ENCODE assay signal across 21 cellular contexts in genomic region chr3:80350771-80351170, GRCh38.
A peak's percentile ranks its signal among the peaks of the same experiment; 100 is the strongest.
DNase-seq lines count a peak whose midpoint lies in the region; ATAC-seq and TF ChIP-seq lines count a peak whose summit lies in the region.
"Had no signal": no experiment of that assay in that cellular context is flagged by ENCODE, and none has a peak within 500 bp of the region (broad histone marks: within the 10 kb centered on the region; RNA-seq: fewer than 3 reads in every experiment).

No MANE protein-coding gene starts in this region.

- no peaks in the 10 kb centered on the region for H3K36me3 Mint-ChIP-seq in H9 (ENCODE audit: insufficient read depth in 1 of 3, low read depth in 3 of 3)
- H3K36me3 Mint-ChIP-seq: CD8-positive, alpha-beta T cell had no signal

- H3K4me3 Mint-ChIP-seq in H9: no peak overlapping the region
- H3K4me3 Mint-ChIP-seq: CD8-positive, alpha-beta T cell; GM23338; HFFc6 had no signal

- no peaks in the 10 kb centered on the region for H3K27me3 ChIP-seq in H9 (ENCODE audit: insufficient read depth, low read length)
- no peaks in the 10 kb centered on the region for H3K27me3 ChIP-seq in left lung
- H3K27me3 ChIP-seq: BLaER1 had no signal

- H3K79me1 ChIP-seq in H9 (ENCODE audit: insufficient read depth, low read depth, low read length, poor library complexity, severe bottlenecking): no peaks in the 10 kb centered on the region

- no peak overlapping the region for H2BK120ac ChIP-seq in H9 (ENCODE audit: low read depth, low read length, poor library complexity, severe bottlenecking)

- no peaks in the 10 kb centered on the region for H3K36me3 ChIP-seq in left lung
- H3K36me3 ChIP-seq: BLaER1 had no signal

- no peaks in the 10 kb centered on the region for H3K4me1 ChIP-seq in H9 (ENCODE audit: insufficient read depth, low read length)
- H3K4me1 ChIP-seq in left lung: no peaks in the 10 kb centered on the region
- H3K4me1 ChIP-seq: BLaER1 had no signal

- no peak overlapping the region for H2BK5ac ChIP-seq in H9 (ENCODE audit: insufficient read length, low read length)

- no peak overlapping the region for H2AK5ac ChIP-seq in H9 (ENCODE audit: insufficient read length, low read length)

- H3K4ac ChIP-seq in H9 (ENCODE audit: low read depth, low read length): no peak overlapping the region

- no peak overlapping the region for H3K56ac ChIP-seq in H9 (ENCODE audit: insufficient read length, low read depth, low read length)

- no peaks in the 10 kb centered on the region for H3K27me3 Mint-ChIP-seq in H9 (ENCODE audit: low read depth)

- H3K27ac ChIP-seq in H9 (ENCODE audit: insufficient read length, low read depth, low read length) (no peak overlapping the region), left lung (no peak overlapping the region)
- H3K27ac ChIP-seq: BLaER1, HL-60 had no signal

- H3K9me3 Mint-ChIP-seq in H9: no peaks in the 10 kb centered on the region
- H3K9me3 Mint-ChIP-seq: GM23338 had no signal

- H3K4me2 ChIP-seq in H9 (ENCODE audit: insufficient read depth, insufficient read length, low read length): no peak overlapping the region
- H3K4me2 ChIP-seq: BLaER1, GM23338 had no signal

- H2BK20ac ChIP-seq in H9 (ENCODE audit: low read depth, low read length, poor library complexity, severe bottlenecking): no peak overlapping the region

- H2BK15ac ChIP-seq in H9 (ENCODE audit: low read depth, low read length): no peak overlapping the region

- DNase-seq in H9: no peak
- DNase-seq in OCI-M1 (lab: John Stamatoyannopoulos, UW): peak; percentile 53
- peak; percentile 93 for DNase-seq in choroid plexus epithelial cell (ENCODE audit: low read depth)
- DNase-seq in skeletal muscle cell (ENCODE audit: low read depth): peak; percentile 5
- DNase-seq in left lung: no peak
- no peak for DNase-seq in NCI-H524 (lab: John Stamatoyannopoulos, UW)
- DNase-seq: 8988T; CD8-positive, alpha-beta T cell; COR-L47; DMS 273 treated with DMSO at 0.1 percent for 48 hours; DMS53; DND-41; EL; HFFc6; IMR-90 had no signal

- no peak overlapping the region for H3K9ac ChIP-seq in H9 (ENCODE audit: extremely low read depth, insufficient read length, low read length)
- H3K9ac ChIP-seq: BLaER1 had no signal

- TF ChIP-seq CTCF in H9 (conservative IDR thresholded peaks at IDR 0.05) (no peak), choroid plexus epithelial cell (conservative IDR thresholded peaks at IDR 0.05; ENCODE audit: low read depth, low read length) (no peak), left lung (IDR thresholded peaks at IDR 0.05) (no peak)

- H3K23ac ChIP-seq in H9 (ENCODE audit: insufficient read length, low read depth, low read length): no peak overlapping the region

- no peak overlapping the region for H3K4me3 ChIP-seq in choroid plexus epithelial cell (ENCODE audit: low read depth, low read length)
- H3K4me3 ChIP-seq in skeletal muscle cell (ENCODE audit: low read depth, low read length): no peak overlapping the region
- H3K4me3 ChIP-seq in left lung: no peak overlapping the region
- H3K4me3 ChIP-seq: BLaER1, GM12878, GM23338 had no signal

- no CpG with 5 or more reads among the region's 4 CpGs for WGBS in H9 (ENCODE audit: extremely low coverage, insufficient read length, low lambda C conversion rate)

- no peak overlapping the region for H4K91ac ChIP-seq in H9 (ENCODE audit: insufficient read length, low read depth, low read length)

- H2BK12ac ChIP-seq in H9 (ENCODE audit: insufficient read length, low read depth, low read length): peak overlapping the region; percentile 62

- no peak overlapping the region for H3K14ac ChIP-seq in H9 (ENCODE audit: insufficient read depth, low read length)

- no peak overlapping the region for H3K18ac ChIP-seq in H9 (ENCODE audit: insufficient read length, low read depth, low read length)

- H3K27ac Mint-ChIP-seq in H9: no peak overlapping the region
- H3K27ac Mint-ChIP-seq: CD8-positive, alpha-beta T cell; GM23338; HFFc6 had no signal

- H4K20me1 ChIP-seq in H9 (ENCODE audit: control insufficient read depth, insufficient read depth, insufficient read length): no peaks in the 10 kb centered on the region
- H4K20me1 ChIP-seq: BLaER1 had no signal

- no peaks in the 10 kb centered on the region for H3K23me2 ChIP-seq in H9 (ENCODE audit: insufficient read length, low read depth, low read length, poor library complexity, severe bottlenecking)

- no peaks in the 10 kb centered on the region for H3K79me2 ChIP-seq in H9 (ENCODE audit: insufficient read depth, low read length)

- peaks cover 0 to 2% of the 10 kb centered on the region in 2 experiments; a peak in 1 of 4 replicates for H3K4me1 Mint-ChIP-seq in H9
- H3K4me1 Mint-ChIP-seq: GM23338 had no signal

- no peaks in the 10 kb centered on the region for H3K9me3 ChIP-seq in H9 (ENCODE audit: control insufficient read depth, low read depth, low read length)
- no peaks in the 10 kb centered on the region for H3K9me3 ChIP-seq in left lung
- H3K9me3 ChIP-seq: BLaER1 had no signal

- H2AFZ ChIP-seq in H9 (ENCODE audit: low read length): no peak overlapping the region
- H2AFZ ChIP-seq: GM23338 had no signal

- H4K8ac ChIP-seq in H9 (replicated peaks; ENCODE audit: insufficient read length, low read depth, low read length): no peak overlapping the region

- no peak overlapping the region for H4K5ac ChIP-seq in H9 (ENCODE audit: insufficient read length, low read depth, low read length)

- intact Hi-C loops in left lung (cut with DNase I): no loop called here

- ATAC-seq in left lung: no peak
- no peak for ATAC-seq in GM21423 (IDR thresholded peaks at IDR 0.05; ENCODE audit: unreplicated experiment)
- ATAC-seq: CD8-positive, alpha-beta T cell; GM12878; GM23338; HCT116 had no signal

- no peak overlapping the region for H3T11ph ChIP-seq in H9 (ENCODE audit: low read length)

Comparison
In these comparisons a context has a peak if more than half of its experiments do, and no peak if none do; other contexts are left out.
1. DNase-seq: peak in OCI-M1 (single experiment), choroid plexus epithelial cell (single experiment) and skeletal muscle cell (single experiment); none in H9 (single experiment), left lung (0 of 2) and NCI-H524 (0 of 2).